ENCODE assay signal across 17 cellular contexts in the genomic region with DNA sequence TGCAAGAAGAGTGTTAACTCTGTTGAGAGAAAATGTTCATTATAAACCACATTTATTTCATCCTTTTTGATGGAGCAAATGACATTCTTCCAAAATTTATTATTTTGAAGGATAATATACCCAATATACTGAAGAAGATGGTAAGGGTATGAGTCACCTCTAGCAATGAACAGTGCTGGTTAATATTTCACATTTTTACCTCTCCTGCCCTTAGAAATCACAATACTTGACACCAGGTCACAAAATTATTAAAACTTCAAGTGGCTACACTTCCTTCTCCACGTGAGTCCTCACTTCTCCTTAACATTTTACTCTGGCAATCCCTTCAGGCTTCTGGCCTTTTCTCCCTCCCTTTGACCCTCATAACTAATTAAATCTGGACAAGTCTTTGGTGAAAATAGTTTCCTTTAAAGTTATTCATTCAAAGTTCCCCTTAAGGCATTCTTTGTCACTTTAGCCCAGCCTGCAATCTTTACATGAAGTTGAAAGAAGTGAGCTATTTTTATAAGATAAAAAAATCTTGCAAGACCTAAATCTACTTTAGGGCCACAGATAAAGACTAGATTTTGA.
"Had no signal": no experiment of that assay in that cellular context is flagged by ENCODE, and none has a peak within 500 bp of the region (broad histone marks: within the 10 kb centered on the region; RNA-seq: fewer than 3 reads in every experiment).

No MANE protein-coding gene starts in this region.

- H3K4me3 Mint-ChIP-seq: activated CD8-positive, alpha-beta T cell treated with anti-CD3 and anti-CD28 coated beads for 36 hours; activated naive CD4-positive, alpha-beta T cell treated with anti-CD3 and anti-CD28 coated beads, Interleukin-2, amount 50 U/mL, for 24 hours; stimulated activated naive CD8-positive, alpha-beta T cell treated with anti-CD3 and anti-CD28 coated beads, Interleukin-15, amount 100 ng/mL, for 72 hours had no signal

- H3K4me3 ChIP-seq: body of pancreas, heart right ventricle, left ventricle myocardium inferior, psoas muscle, spleen, testis had no signal

- H3K36me3 ChIP-seq: heart right ventricle, left ventricle myocardium inferior, spleen had no signal

- H3K4me1 Mint-ChIP-seq: activated naive CD4-positive, alpha-beta T cell treated with anti-CD3 and anti-CD28 coated beads, Interleukin-2, amount 50 U/mL, for 24 hours; stimulated activated naive CD8-positive, alpha-beta T cell treated with anti-CD3 and anti-CD28 coated beads, Interleukin-15, amount 100 ng/mL, for 72 hours had no signal

- DNase-seq: activated CD4-positive, alpha-beta T cell treated with anti-CD3 and anti-CD28 coated beads for 4 hours; activated CD8-positive, alpha-beta T cell treated with anti-CD3 and anti-CD28 coated beads for 36 hours; activated effector memory CD4-positive, alpha-beta T cell treated with anti-CD3 and anti-CD28 coated beads, Interleukin-2, amount 50 U/mL, for 16 hours; activated T-cell treated with anti-CD3 and anti-CD28 coated beads, Interleukin-2, amount 50 U/mL, for 48 hours; amygdala; body of pancreas; central memory CD4-positive, alpha-beta T cell; cortex of kidney; effector CD8-positive, alpha-beta T cell; heart right ventricle; left ventricle myocardium inferior; psoas muscle; spleen; stimulated activated naive CD8-positive, alpha-beta T cell treated with anti-CD3 and anti-CD28 coated beads, Interleukin-15, amount 100 ng/mL, for 72 hours; testis had no signal

- H3K27me3 ChIP-seq: body of pancreas, heart right ventricle, spleen, testis had no signal

- H3K36me3 Mint-ChIP-seq: activated naive CD4-positive, alpha-beta T cell treated with anti-CD3 and anti-CD28 coated beads, Interleukin-2, amount 50 U/mL, for 24 hours had no signal

- H3K9me3 ChIP-seq: body of pancreas, heart right ventricle, left ventricle myocardium inferior, psoas muscle, spleen, testis had no signal

- H3K9me3 Mint-ChIP-seq: activated CD8-positive, alpha-beta T cell treated with anti-CD3 and anti-CD28 coated beads for 36 hours; activated naive CD4-positive, alpha-beta T cell treated with anti-CD3 and anti-CD28 coated beads, Interleukin-2, amount 50 U/mL, for 24 hours; stimulated activated naive CD8-positive, alpha-beta T cell treated with anti-CD3 and anti-CD28 coated beads, Interleukin-15, amount 100 ng/mL, for 72 hours had no signal

- H3K27me3 Mint-ChIP-seq: activated CD8-positive, alpha-beta T cell treated with anti-CD3 and anti-CD28 coated beads for 36 hours; activated naive CD4-positive, alpha-beta T cell treated with anti-CD3 and anti-CD28 coated beads, Interleukin-2, amount 50 U/mL, for 24 hours; stimulated activated naive CD8-positive, alpha-beta T cell treated with anti-CD3 and anti-CD28 coated beads, Interleukin-15, amount 100 ng/mL, for 72 hours had no signal

- H3K27ac Mint-ChIP-seq: activated CD8-positive, alpha-beta T cell treated with anti-CD3 and anti-CD28 coated beads for 36 hours; activated naive CD4-positive, alpha-beta T cell treated with anti-CD3 and anti-CD28 coated beads, Interleukin-2, amount 50 U/mL, for 24 hours had no signal

- H3K27ac ChIP-seq: body of pancreas, heart right ventricle, left ventricle myocardium inferior, psoas muscle, spleen, testis had no signal

- ATAC-seq: activated CD8-positive, alpha-beta T cell treated with anti-CD3 and anti-CD28 coated beads for 36 hours; body of pancreas; heart right ventricle; psoas muscle; sciatic nerve; stimulated activated naive CD8-positive, alpha-beta T cell treated with anti-CD3 and anti-CD28 coated beads, Interleukin-15, amount 100 ng/mL, for 72 hours had no signal

- H3K4me1 ChIP-seq: body of pancreas, left ventricle myocardium inferior, psoas muscle, spleen, testis had no signal
